In genomic region chr1:47795102-47795501, GRCh38 we compare ENCODE assay signal across 18 cellular contexts.
DNase-seq lines count a peak whose midpoint lies in the region; ATAC-seq and TF ChIP-seq lines count a peak whose summit lies in the region.
"Had no signal": no experiment of that assay in that cellular context is flagged by ENCODE, and none has a peak within 500 bp of the region (broad histone marks: within the 10 kb centered on the region; RNA-seq: fewer than 3 reads in every experiment).

No MANE protein-coding gene starts in this region.

- in situ Hi-C loops in GM13977 (cut with MboI; ENCODE audit: low pct_unique_long_range_greater_than_20kb, low sequenced_read_pairs, unreplicated experiment) = no loop called here

- no peaks in the 10 kb centered on the region for H3K9me2 ChIP-seq in SK-N-SH

- no peak overlapping the region for H3K9ac ChIP-seq in SK-N-SH
- H3K9ac ChIP-seq: BLaER1 treated with 17β-estradiol and CSF1 and Interleukin-3, amounts not matched to agents 10 nM and 100 nM had no signal

- TF ChIP-seq CTCF in SK-N-SH (IDR thresholded peaks at IDR 0.05) = no peak
- no peak for TF ChIP-seq CTCF in osteoblast (IDR thresholded peaks at IDR 0.05; ENCODE audit: extremely low read depth, low read depth, low read length)
- TF ChIP-seq CTCF in GM13977 (IDR thresholded peaks at IDR 0.05; ENCODE audit: extremely low read depth, insufficient read depth, missing control alignments) = no peak

- H3K4me2 ChIP-seq in SK-N-SH (no peak overlapping the region), osteoblast (ENCODE audit: insufficient read depth, low read length) (no peak overlapping the region)
- H3K4me2 ChIP-seq: A549; BLaER1 treated with 17β-estradiol and CSF1 and Interleukin-3, amounts not matched to agents 10 nM and 100 nM had no signal

- H3K4me1 ChIP-seq in SK-N-SH (ENCODE audit: control insufficient read depth in 1 of 2, insufficient read depth in 2 of 2, low read depth in 1 of 2, low read length in 1 of 2) = peaks cover 0 to 15% of the 10 kb centered on the region in 2 experiments; a peak in 1 of 4 replicates
- peaks cover 44% of the 10 kb centered on the region for H3K4me1 ChIP-seq in SJCRH30
- no peaks in the 10 kb centered on the region for H3K4me1 ChIP-seq in osteoblast (ENCODE audit: insufficient read depth, low read length)
- H3K4me1 ChIP-seq: A549; BLaER1 treated with 17β-estradiol and CSF1 and Interleukin-3, amounts not matched to agents 10 nM and 100 nM; Caco-2 had no signal

- no peak overlapping the region for H3K4me3 ChIP-seq in SK-N-SH (ENCODE audit: low read depth in 2 of 2, low read length in 1 of 2)
- no peak overlapping the region for H3K4me3 ChIP-seq in SJCRH30
- no peak overlapping the region for H3K4me3 ChIP-seq in osteoblast (ENCODE audit: insufficient read depth, low read length)
- H3K4me3 ChIP-seq: A549; BLaER1 treated with 17β-estradiol and CSF1 and Interleukin-3, amounts not matched to agents 10 nM and 100 nM had no signal

- no peak for DNase-seq in SK-N-SH
- DNase-seq in SJCRH30 = no peak
- peak; percentile 30 for DNase-seq in mucosa of gallbladder (ENCODE audit: low spot score)
- DNase-seq in osteoblast (ENCODE audit: insufficient read length, low spot score, missing footprints) = peak; percentile 72
- no peak for DNase-seq in GM13977 (ENCODE audit: low spot score)
- DNase-seq: AML-193; Caco-2; Calu3; CD4-positive, alpha-beta T cell; CD8-positive, alpha-beta T cell; DMS79 treated with DMSO at 0.1 percent for 48 hours; GF-D8 had no signal

- no peak overlapping the region for H2AFZ ChIP-seq in SK-N-SH (ENCODE audit: low read depth)
- no peak overlapping the region for H2AFZ ChIP-seq in osteoblast (ENCODE audit: low read length)

- H3K79me2 ChIP-seq in SK-N-SH (ENCODE audit: insufficient read depth) (no peaks in the 10 kb centered on the region), osteoblast (ENCODE audit: insufficient read depth, low read length) (no peaks in the 10 kb centered on the region)

- H3K27me3 ChIP-seq in SK-N-SH (ENCODE audit: insufficient read depth) (no peaks in the 10 kb centered on the region), SJCRH30 (no peaks in the 10 kb centered on the region), osteoblast (ENCODE audit: insufficient read depth, low read length) (no peaks in the 10 kb centered on the region)
- H3K27me3 ChIP-seq: BLaER1 treated with 17β-estradiol and CSF1 and Interleukin-3, amounts not matched to agents 10 nM and 100 nM had no signal

- no peaks in the 10 kb centered on the region for H3K36me3 ChIP-seq in SK-N-SH (replicated peaks in 1 of 2; ENCODE audit: control insufficient read depth in 1 of 2, insufficient read depth in 2 of 2, low read length in 1 of 2)
- H3K36me3 ChIP-seq in SJCRH30 = no peaks in the 10 kb centered on the region
- H3K36me3 ChIP-seq in osteoblast (ENCODE audit: insufficient read depth, low read length) = no peaks in the 10 kb centered on the region
- H3K36me3 ChIP-seq: BLaER1 treated with 17β-estradiol and CSF1 and Interleukin-3, amounts not matched to agents 10 nM and 100 nM had no signal

- H3K27ac ChIP-seq in SK-N-SH (ENCODE audit: low read depth in 2 of 2, low read length in 1 of 2) (no peak overlapping the region), SJCRH30 (peak overlapping the region; percentile 99), osteoblast (ENCODE audit: low read depth, low read length) (no peak overlapping the region)
- H3K27ac ChIP-seq: 22Rv1; A549; BLaER1 treated with 17β-estradiol and CSF1 and Interleukin-3, amounts not matched to agents 10 nM and 100 nM; C4-2B had no signal

- WGBS in SK-N-SH (ENCODE audit: low lambda C conversion rate) = 40% methylated on average over 2 of the region's 2 CpGs

- TF ChIP-seq EP300 in SK-N-SH (IDR thresholded peaks at IDR 0.05; ENCODE audit: borderline replicate concordance in 1 of 2, low read depth in 1 of 2, low read length in 1 of 2) = no peak

- CTCF ChIA-PET in SK-N-SH (lab: Yijun Ruan, JAX) = interaction anchor here (1.0 to 1.1 kb wide), 2 partner anchors 11 to 267 kb away, joined by 3 to 4 read pairs; no protein-coding TSS in a partner anchor

- ATAC-seq in SK-N-SH treated with all-trans-retinoic acid at 6 μM for 48 hours = no peak
- ATAC-seq in GM18498 (IDR thresholded peaks at IDR 0.05; ENCODE audit: unreplicated experiment) = no peak
- ATAC-seq: A549; CD8-positive, alpha-beta T cell had no signal

- H4K20me1 ChIP-seq in SK-N-SH (ENCODE audit: insufficient read depth) (no peaks in the 10 kb centered on the region), osteoblast (ENCODE audit: insufficient read depth, low read length) (no peaks in the 10 kb centered on the region)

- no peaks in the 10 kb centered on the region for H3K9me3 ChIP-seq in SK-N-SH
- no peaks in the 10 kb centered on the region for H3K9me3 ChIP-seq in SJCRH30 (replicated peaks)
- no peaks in the 10 kb centered on the region for H3K9me3 ChIP-seq in osteoblast (ENCODE audit: low read depth, low read length)
- H3K9me3 ChIP-seq: A549; BLaER1 treated with 17β-estradiol and CSF1 and Interleukin-3, amounts not matched to agents 10 nM and 100 nM; Caco-2 had no signal

- no peaks in the 10 kb centered on the region for H3F3A ChIP-seq in SK-N-SH (replicated peaks; ENCODE audit: insufficient read depth)

- POLR2A ChIA-PET in SK-N-SH (lab: Yijun Ruan, JAX) = no interaction called here

- TF ChIP-seq RAD21 in SK-N-SH (IDR thresholded peaks at IDR 0.05; ENCODE audit: low read length) = no peak

TF ChIP-seq in SK-N-SH, 30 proteins besides CTCF, POLR2A, EP300 and RAD21:
- peak; percentile 29; the same call in 1 of the 2 replicates for TF ChIP-seq RCOR1 (IDR thresholded peaks at IDR 0.05; ENCODE audit: low read length)
- no peak for TF ChIP-seq EZH2phosphoT487 (IDR thresholded peaks at IDR 0.05; ENCODE audit: borderline replicate concordance, low read depth)

TF ChIP-seq in SK-N-SH treated with all-trans-retinoic acid at 6 μM for 48 hours, 23 proteins besides CTCF, POLR2A, EP300 and RAD21 (continues in another document):
- TF ChIP-seq OSR1 (CRISPR knock-in tag; IDR thresholded peaks at IDR 0.05) = no peak
- TF ChIP-seq TSHZ2 (CRISPR knock-in tag; IDR thresholded peaks at IDR 0.05) = no peak
- TF ChIP-seq ISL1 (CRISPR knock-in tag; IDR thresholded peaks at IDR 0.05) = no peak
- TF ChIP-seq GLIS3 (CRISPR knock-in tag; IDR thresholded peaks at IDR 0.05) = no peak
- TF ChIP-seq POU6F1 (CRISPR knock-in tag; IDR thresholded peaks at IDR 0.05; ENCODE audit: borderline replicate concordance, low read depth) = no peak
- no peak for TF ChIP-seq CSRNP3 (CRISPR knock-in tag; IDR thresholded peaks at IDR 0.05)
- TF ChIP-seq ZC3H10 (CRISPR knock-in tag; IDR thresholded peaks at IDR 0.05) = no peak
- TF ChIP-seq ESRRG (CRISPR knock-in tag; IDR thresholded peaks at IDR 0.05) = no peak
- TF ChIP-seq ARNTL (CRISPR knock-in tag; IDR thresholded peaks at IDR 0.05; ENCODE audit: borderline replicate concordance, low read depth) = no peak
- no peak for TF ChIP-seq SNAI2 (CRISPR knock-in tag; IDR thresholded peaks at IDR 0.05)

Comparison
In these comparisons a context has a peak if more than half of its experiments do, and no peak if none do; other contexts are left out.
1. DNase-seq: peak in mucosa of gallbladder (single experiment) and osteoblast (single experiment); none in SK-N-SH (single experiment), SJCRH30 (0 of 2) and GM13977 (single experiment).